In the genomic region with DNA sequence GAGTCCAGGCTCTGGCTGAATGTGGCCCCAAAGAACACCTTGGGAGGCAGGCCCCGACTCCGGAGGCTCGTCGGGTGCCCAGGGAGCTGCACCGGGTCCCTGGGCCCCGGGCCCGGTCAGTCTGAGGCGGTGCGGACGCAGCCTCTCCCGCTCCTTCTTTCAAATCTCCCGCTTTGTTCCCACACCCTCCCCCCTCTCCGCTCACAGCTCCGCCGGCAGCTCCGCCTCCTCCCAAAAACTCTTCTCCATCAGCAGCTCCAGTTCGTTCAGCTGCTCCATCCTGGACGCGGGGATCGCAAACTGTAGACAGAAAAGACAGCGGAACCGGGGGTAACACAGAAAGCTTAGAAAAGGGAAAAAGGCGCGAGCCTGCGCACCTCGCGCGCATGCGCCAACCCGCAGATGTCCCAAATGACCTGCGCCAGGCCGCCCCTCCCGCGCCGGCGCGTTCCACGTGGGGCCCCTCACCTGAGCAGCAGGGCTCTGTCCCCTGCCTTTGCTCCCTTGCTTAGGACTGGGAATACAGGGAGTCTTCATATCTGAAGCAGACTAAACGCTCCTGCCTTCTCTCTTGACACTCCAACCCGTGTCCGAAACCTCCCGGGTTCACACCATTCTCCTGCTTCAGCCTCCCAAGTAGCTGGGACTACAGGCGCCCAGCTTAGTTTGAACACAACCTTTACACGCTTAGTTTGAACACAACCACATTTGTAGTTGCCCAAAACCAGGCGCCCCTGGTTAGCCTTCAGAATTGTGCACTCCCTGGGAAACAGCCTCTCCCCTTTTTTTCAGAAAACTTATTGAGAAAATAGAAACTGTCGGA, we compare ENCODE assay signal across 1 cellular context.
TF ChIP-seq lines count a peak whose summit lies in the region.

A gene with protein sequence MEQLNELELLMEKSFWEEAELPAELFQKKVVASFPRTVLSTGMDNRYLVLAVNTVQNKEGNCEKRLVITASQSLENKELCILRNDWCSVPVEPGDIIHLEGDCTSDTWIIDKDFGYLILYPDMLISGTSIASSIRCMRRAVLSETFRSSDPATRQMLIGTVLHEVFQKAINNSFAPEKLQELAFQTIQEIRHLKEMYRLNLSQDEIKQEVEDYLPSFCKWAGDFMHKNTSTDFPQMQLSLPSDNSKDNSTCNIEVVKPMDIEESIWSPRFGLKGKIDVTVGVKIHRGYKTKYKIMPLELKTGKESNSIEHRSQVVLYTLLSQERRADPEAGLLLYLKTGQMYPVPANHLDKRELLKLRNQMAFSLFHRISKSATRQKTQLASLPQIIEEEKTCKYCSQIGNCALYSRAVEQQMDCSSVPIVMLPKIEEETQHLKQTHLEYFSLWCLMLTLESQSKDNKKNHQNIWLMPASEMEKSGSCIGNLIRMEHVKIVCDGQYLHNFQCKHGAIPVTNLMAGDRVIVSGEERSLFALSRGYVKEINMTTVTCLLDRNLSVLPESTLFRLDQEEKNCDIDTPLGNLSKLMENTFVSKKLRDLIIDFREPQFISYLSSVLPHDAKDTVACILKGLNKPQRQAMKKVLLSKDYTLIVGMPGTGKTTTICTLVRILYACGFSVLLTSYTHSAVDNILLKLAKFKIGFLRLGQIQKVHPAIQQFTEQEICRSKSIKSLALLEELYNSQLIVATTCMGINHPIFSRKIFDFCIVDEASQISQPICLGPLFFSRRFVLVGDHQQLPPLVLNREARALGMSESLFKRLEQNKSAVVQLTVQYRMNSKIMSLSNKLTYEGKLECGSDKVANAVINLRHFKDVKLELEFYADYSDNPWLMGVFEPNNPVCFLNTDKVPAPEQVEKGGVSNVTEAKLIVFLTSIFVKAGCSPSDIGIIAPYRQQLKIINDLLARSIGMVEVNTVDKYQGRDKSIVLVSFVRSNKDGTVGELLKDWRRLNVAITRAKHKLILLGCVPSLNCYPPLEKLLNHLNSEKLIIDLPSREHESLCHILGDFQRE (minus strand): TSS at position 388 of the 823 bp plus-strand sequence. CDS start 109 bp downstream, at position 279.

TF ChIP-seq in HepG2, 621 proteins besides CTCF, POLR2A, EP300 and RAD21 (continued from another document and continues in another):
- TF ChIP-seq, protein P1, sequence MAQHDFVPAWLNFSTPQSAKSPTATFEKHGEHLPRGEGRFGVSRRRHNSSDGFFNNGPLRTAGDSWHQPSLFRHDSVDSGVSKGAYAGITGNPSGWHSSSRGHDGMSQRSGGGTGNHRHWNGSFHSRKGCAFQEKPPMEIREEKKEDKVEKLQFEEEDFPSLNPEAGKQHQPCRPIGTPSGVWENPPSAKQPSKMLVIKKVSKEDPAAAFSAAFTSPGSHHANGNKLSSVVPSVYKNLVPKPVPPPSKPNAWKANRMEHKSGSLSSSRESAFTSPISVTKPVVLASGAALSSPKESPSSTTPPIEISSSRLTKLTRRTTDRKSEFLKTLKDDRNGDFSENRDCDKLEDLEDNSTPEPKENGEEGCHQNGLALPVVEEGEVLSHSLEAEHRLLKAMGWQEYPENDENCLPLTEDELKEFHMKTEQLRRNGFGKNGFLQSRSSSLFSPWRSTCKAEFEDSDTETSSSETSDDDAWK (CRISPR knock-in tag; IDR thresholded peaks at IDR 0.05), result no peak
- TF ChIP-seq MED13 (CRISPR knock-in tag; IDR thresholded peaks at IDR 0.05), result 0 out of 2 replicates have a peak, but pooled peaks have one; percentile 39
- peak; percentile 84; the same call in 1 of the 2 replicates for TF ChIP-seq ZNF564 (CRISPR knock-in tag; IDR thresholded peaks at IDR 0.05)
- TF ChIP-seq, protein P2, sequence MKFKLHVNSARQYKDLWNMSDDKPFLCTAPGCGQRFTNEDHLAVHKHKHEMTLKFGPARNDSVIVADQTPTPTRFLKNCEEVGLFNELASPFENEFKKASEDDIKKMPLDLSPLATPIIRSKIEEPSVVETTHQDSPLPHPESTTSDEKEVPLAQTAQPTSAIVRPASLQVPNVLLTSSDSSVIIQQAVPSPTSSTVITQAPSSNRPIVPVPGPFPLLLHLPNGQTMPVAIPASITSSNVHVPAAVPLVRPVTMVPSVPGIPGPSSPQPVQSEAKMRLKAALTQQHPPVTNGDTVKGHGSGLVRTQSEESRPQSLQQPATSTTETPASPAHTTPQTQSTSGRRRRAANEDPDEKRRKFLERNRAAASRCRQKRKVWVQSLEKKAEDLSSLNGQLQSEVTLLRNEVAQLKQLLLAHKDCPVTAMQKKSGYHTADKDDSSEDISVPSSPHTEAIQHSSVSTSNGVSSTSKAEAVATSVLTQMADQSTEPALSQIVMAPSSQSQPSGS (CRISPR knock-in tag; IDR thresholded peaks at IDR 0.05), result 0 out of 2 replicates have a peak, but pooled peaks have one; percentile 11
- TF ChIP-seq, protein P3, sequence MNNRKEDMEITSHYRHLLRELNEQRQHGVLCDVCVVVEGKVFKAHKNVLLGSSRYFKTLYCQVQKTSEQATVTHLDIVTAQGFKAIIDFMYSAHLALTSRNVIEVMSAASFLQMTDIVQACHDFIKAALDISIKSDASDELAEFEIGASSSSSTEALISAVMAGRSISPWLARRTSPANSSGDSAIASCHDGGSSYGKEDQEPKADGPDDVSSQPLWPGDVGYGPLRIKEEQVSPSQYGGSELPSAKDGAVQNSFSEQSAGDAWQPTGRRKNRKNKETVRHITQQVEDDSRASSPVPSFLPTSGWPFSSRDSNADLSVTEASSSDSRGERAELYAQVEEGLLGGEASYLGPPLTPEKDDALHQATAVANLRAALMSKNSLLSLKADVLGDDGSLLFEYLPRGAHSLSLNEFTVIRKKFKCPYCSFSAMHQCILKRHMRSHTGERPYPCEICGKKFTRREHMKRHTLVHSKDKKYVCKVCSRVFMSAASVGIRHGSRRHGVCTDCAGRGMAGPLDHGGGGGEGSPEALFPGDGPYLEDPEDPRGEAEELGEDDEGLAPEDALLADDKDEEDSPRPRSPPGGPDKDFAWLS (CRISPR knock-in tag; IDR thresholded peaks at IDR 0.05; ENCODE audit: borderline replicate concordance), result no peak
- peak; percentile 45; the same call in 1 of the 2 replicates for TF ChIP-seq CBX5 (CRISPR knock-in tag; IDR thresholded peaks at IDR 0.05; ENCODE audit: borderline replicate concordance)
- no peak for TF ChIP-seq ZNF570 (CRISPR knock-in tag; IDR thresholded peaks at IDR 0.05; ENCODE audit: borderline replicate concordance)
- TF ChIP-seq, protein P4, sequence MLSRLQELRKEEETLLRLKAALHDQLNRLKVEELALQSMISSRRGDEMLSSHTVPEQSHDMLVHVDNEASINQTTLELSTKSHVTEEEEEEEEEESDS (CRISPR knock-in tag; IDR thresholded peaks at IDR 0.05; ENCODE audit: borderline replicate concordance), result no peak
- TF ChIP-seq MAFG (CRISPR knock-in tag; IDR thresholded peaks at IDR 0.05), result no peak
- peak; percentile 80 for TF ChIP-seq RBFOX2 (IDR thresholded peaks at IDR 0.05; ENCODE audit: low read depth, low read length)
- TF ChIP-seq, protein P5, sequence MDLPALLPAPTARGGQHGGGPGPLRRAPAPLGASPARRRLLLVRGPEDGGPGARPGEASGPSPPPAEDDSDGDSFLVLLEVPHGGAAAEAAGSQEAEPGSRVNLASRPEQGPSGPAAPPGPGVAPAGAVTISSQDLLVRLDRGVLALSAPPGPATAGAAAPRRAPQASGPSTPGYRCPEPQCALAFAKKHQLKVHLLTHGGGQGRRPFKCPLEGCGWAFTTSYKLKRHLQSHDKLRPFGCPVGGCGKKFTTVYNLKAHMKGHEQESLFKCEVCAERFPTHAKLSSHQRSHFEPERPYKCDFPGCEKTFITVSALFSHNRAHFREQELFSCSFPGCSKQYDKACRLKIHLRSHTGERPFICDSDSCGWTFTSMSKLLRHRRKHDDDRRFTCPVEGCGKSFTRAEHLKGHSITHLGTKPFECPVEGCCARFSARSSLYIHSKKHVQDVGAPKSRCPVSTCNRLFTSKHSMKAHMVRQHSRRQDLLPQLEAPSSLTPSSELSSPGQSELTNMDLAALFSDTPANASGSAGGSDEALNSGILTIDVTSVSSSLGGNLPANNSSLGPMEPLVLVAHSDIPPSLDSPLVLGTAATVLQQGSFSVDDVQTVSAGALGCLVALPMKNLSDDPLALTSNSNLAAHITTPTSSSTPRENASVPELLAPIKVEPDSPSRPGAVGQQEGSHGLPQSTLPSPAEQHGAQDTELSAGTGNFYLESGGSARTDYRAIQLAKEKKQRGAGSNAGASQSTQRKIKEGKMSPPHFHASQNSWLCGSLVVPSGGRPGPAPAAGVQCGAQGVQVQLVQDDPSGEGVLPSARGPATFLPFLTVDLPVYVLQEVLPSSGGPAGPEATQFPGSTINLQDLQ (CRISPR knock-in tag; IDR thresholded peaks at IDR 0.05), result 0 out of 2 replicates have a peak, but pooled peaks have one; percentile 38
- TF ChIP-seq KLF16 (CRISPR knock-in tag; IDR thresholded peaks at IDR 0.05), result peak in 1 of 2 experiments; percentile 43; a peak in 1 of 4 replicates
- TF ChIP-seq IRF2 (CRISPR knock-in tag; IDR thresholded peaks at IDR 0.05), result peak; percentile 43; the same call in 1 of the 2 replicates
- no peak for TF ChIP-seq SYNCRIP (IDR thresholded peaks at IDR 0.05; ENCODE audit: insufficient read depth, low read depth, low read length)
- no peak for TF ChIP-seq ZKSCAN5 (CRISPR knock-in tag; IDR thresholded peaks at IDR 0.05)
- TF ChIP-seq TBX2 (CRISPR knock-in tag; IDR thresholded peaks at IDR 0.05; ENCODE audit: borderline replicate concordance), result peak; percentile 63
- no peak for TF ChIP-seq IKZF1 (IDR thresholded peaks at IDR 0.05)
- TF ChIP-seq ZNF761 (CRISPR knock-in tag; conservative IDR thresholded peaks at IDR 0.05), result 0 out of 2 replicates have a peak, but pooled peaks have one; percentile 38
- TF ChIP-seq, protein P6, sequence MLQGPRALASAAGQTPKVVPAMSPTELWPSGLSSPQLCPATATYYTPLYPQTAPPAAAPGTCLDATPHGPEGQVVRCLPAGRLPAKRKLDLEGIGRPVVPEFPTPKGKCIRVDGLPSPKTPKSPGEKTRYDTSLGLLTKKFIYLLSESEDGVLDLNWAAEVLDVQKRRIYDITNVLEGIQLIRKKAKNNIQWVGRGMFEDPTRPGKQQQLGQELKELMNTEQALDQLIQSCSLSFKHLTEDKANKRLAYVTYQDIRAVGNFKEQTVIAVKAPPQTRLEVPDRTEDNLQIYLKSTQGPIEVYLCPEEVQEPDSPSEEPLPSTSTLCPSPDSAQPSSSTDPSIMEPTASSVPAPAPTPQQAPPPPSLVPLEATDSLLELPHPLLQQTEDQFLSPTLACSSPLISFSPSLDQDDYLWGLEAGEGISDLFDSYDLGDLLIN (CRISPR knock-in tag; IDR thresholded peaks at IDR 0.05; ENCODE audit: borderline replicate concordance), result no peak
- TF ChIP-seq, protein P7, sequence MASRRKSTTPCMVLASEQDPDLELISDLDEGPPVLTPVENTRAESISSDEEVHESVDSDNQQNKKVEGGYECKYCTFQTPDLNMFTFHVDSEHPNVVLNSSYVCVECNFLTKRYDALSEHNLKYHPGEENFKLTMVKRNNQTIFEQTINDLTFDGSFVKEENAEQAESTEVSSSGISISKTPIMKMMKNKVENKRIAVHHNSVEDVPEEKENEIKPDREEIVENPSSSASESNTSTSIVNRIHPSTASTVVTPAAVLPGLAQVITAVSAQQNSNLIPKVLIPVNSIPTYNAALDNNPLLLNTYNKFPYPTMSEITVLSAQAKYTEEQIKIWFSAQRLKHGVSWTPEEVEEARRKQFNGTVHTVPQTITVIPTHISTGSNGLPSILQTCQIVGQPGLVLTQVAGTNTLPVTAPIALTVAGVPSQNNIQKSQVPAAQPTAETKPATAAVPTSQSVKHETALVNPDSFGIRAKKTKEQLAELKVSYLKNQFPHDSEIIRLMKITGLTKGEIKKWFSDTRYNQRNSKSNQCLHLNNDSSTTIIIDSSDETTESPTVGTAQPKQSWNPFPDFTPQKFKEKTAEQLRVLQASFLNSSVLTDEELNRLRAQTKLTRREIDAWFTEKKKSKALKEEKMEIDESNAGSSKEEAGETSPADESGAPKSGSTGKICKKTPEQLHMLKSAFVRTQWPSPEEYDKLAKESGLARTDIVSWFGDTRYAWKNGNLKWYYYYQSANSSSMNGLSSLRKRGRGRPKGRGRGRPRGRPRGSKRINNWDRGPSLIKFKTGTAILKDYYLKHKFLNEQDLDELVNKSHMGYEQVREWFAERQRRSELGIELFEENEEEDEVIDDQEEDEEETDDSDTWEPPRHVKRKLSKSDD (CRISPR knock-in tag; IDR thresholded peaks at IDR 0.05; ENCODE audit: low read depth), result 0 out of 2 replicates have a peak, but pooled peaks have one; percentile 25
- TF ChIP-seq ZNF605 (CRISPR knock-in tag; IDR thresholded peaks at IDR 0.05), result peak; percentile 88; the same call in 1 of the 2 replicates
- TF ChIP-seq, protein P8, sequence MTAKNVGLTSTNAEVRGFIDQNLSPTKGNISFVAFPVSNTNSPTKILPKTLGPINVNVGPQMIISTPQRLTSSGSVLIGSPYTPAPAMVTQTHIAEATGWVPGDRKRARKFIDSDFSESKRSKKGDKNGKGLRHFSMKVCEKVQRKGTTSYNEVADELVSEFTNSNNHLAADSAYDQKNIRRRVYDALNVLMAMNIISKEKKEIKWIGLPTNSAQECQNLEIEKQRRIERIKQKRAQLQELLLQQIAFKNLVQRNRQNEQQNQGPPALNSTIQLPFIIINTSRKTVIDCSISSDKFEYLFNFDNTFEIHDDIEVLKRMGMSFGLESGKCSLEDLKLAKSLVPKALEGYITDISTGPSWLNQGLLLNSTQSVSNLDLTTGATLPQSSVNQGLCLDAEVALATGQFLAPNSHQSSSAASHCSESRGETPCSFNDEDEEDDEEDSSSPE (CRISPR knock-in tag; IDR thresholded peaks at IDR 0.05), result peak; percentile 97
- TF ChIP-seq FLYWCH1 (CRISPR knock-in tag; IDR thresholded peaks at IDR 0.05), result peak; percentile 87; the same call in 1 of the 2 replicates
- peak; percentile 71 for TF ChIP-seq RXRA (CRISPR knock-in tag; IDR thresholded peaks at IDR 0.05)
- TF ChIP-seq, protein P9, sequence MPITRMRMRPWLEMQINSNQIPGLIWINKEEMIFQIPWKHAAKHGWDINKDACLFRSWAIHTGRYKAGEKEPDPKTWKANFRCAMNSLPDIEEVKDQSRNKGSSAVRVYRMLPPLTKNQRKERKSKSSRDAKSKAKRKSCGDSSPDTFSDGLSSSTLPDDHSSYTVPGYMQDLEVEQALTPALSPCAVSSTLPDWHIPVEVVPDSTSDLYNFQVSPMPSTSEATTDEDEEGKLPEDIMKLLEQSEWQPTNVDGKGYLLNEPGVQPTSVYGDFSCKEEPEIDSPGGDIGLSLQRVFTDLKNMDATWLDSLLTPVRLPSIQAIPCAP (CRISPR knock-in tag; IDR thresholded peaks at IDR 0.05; ENCODE audit: low read depth), result no peak
- no peak for TF ChIP-seq ZMYM3 (CRISPR knock-in tag; IDR thresholded peaks at IDR 0.05)
- TF ChIP-seq DNMT3B (CRISPR knock-in tag; conservative IDR thresholded peaks at IDR 0.05), result no peak
- peak; percentile 48; the same call in 1 of the 2 replicates for TF ChIP-seq FOXC1 (CRISPR knock-in tag; IDR thresholded peaks at IDR 0.05; ENCODE audit: borderline replicate concordance)
- peak; percentile 70; the same call in 1 of the 2 replicates for TF ChIP-seq ATF7-NPFF (CRISPR knock-in tag; IDR thresholded peaks at IDR 0.05; ENCODE audit: low read depth)
- TF ChIP-seq MEIS2 (CRISPR knock-in tag; IDR thresholded peaks at IDR 0.05), result peak; percentile 42; the same call in 1 of the 2 replicates
- no peak for TF ChIP-seq U2AF1 (optimal IDR thresholded peaks at IDR 0.05; ENCODE audit: low read depth, low read length)
- TF ChIP-seq ZSCAN9 (CRISPR knock-in tag; IDR thresholded peaks at IDR 0.05; ENCODE audit: borderline replicate concordance), result no peak
- TF ChIP-seq ZNF850 (CRISPR knock-in tag; conservative IDR thresholded peaks at IDR 0.05), result no peak
- TF ChIP-seq ZNF615 (CRISPR knock-in tag; IDR thresholded peaks at IDR 0.05; ENCODE audit: borderline replicate concordance), result 0 out of 2 replicates have a peak, but pooled peaks have one; percentile 36
- TF ChIP-seq ZNF124 (CRISPR knock-in tag; IDR thresholded peaks at IDR 0.05), result no peak
- TF ChIP-seq MAF1 (CRISPR knock-in tag; IDR thresholded peaks at IDR 0.05; ENCODE audit: borderline replicate concordance), result no peak
- no peak for TF ChIP-seq STAT5B (CRISPR knock-in tag; IDR thresholded peaks at IDR 0.05)
- no peak for TF ChIP-seq ZNF329 (CRISPR knock-in tag; IDR thresholded peaks at IDR 0.05; ENCODE audit: low read depth)
- TF ChIP-seq CBX2 (IDR thresholded peaks at IDR 0.05; ENCODE audit: low read depth, low read length), result no peak
- TF ChIP-seq CBX2 (CRISPR knock-in tag; IDR thresholded peaks at IDR 0.05; ENCODE audit: low read depth), result no peak
- peak; percentile 66 for TF ChIP-seq SALL2 (CRISPR knock-in tag; IDR thresholded peaks at IDR 0.05)
- no peak for TF ChIP-seq NFE2 (CRISPR knock-in tag; IDR thresholded peaks at IDR 0.05)
